In genomic region chr4:137664055-137664405, GRCh38 we compare ENCODE assay signal across 12 cellular contexts.
DNase-seq lines count a peak whose midpoint lies in the region; ATAC-seq and TF ChIP-seq lines count a peak whose summit lies in the region.
"Had no signal": no experiment of that assay in that cellular context is flagged by ENCODE, and none has a peak within 500 bp of the region (broad histone marks: within the 10 kb centered on the region; RNA-seq: fewer than 3 reads in every experiment).

No MANE protein-coding gene starts in this region.

- no peak overlapping the region for H3K4me3 Mint-ChIP-seq in H9

- H3K27me3 Mint-ChIP-seq in H9 (ENCODE audit: low read depth), result no peaks in the 10 kb centered on the region

- no peak overlapping the region for H2BK20ac ChIP-seq in H9 (ENCODE audit: low read depth, low read length, poor library complexity, severe bottlenecking)

- no peak overlapping the region for H2BK120ac ChIP-seq in H9 (ENCODE audit: low read depth, low read length, poor library complexity, severe bottlenecking)

- no peak overlapping the region for H4K5ac ChIP-seq in H9 (ENCODE audit: insufficient read length, low read depth, low read length)

- H3K79me2 ChIP-seq in H9 (ENCODE audit: insufficient read depth, low read length), result no peaks in the 10 kb centered on the region
- no peaks in the 10 kb centered on the region for H3K79me2 ChIP-seq in smooth muscle cell (ENCODE audit: low read depth)

- no CpG with 5 or more reads among the region's 1 CpG for WGBS in H9 (ENCODE audit: extremely low coverage, insufficient read length, low lambda C conversion rate)
- WGBS in smooth muscle cell (ENCODE audit: low lambda C conversion rate), result 0% methylated on average over 1 of the region's 1 CpG
- WGBS in right cardiac atrium, result 15% methylated on average over 1 of the region's 1 CpG

- no peak overlapping the region for H3K56ac ChIP-seq in H9 (ENCODE audit: insufficient read length, low read depth, low read length)

- H3K9ac ChIP-seq in H9 (ENCODE audit: extremely low read depth, insufficient read length, low read length), result no peak overlapping the region
- peak overlapping the region; percentile 61 for H3K9ac ChIP-seq in SK-N-MC (ENCODE audit: insufficient read length)
- H3K9ac ChIP-seq in smooth muscle cell (ENCODE audit: low read depth), result no peak overlapping the region

- peaks cover 6 to 16% (median 13%) of the 10 kb centered on the region in 3 experiments; a peak in 6 of 7 replicates for H3K36me3 Mint-ChIP-seq in H9 (ENCODE audit: insufficient read depth in 1 of 3, low read depth in 3 of 3)

- H3K4me2 ChIP-seq in H9 (ENCODE audit: insufficient read depth, insufficient read length, low read length) (no peak overlapping the region), smooth muscle cell (peak overlapping the region; percentile 66)

- H3K4me1 ChIP-seq in H9 (ENCODE audit: insufficient read depth, low read length) (peaks cover 4% of the 10 kb centered on the region; the same call in 1 of the 2 replicates), smooth muscle cell (ENCODE audit: low read depth) (peaks cover 24% of the 10 kb centered on the region), right cardiac atrium (ENCODE audit: control insufficient read depth, insufficient read depth, low read length) (no peaks in the 10 kb centered on the region)

- no peak overlapping the region for H4K91ac ChIP-seq in H9 (ENCODE audit: insufficient read length, low read depth, low read length)

- no peak overlapping the region for H3K18ac ChIP-seq in H9 (ENCODE audit: insufficient read length, low read depth, low read length)

- no peak overlapping the region for H4K8ac ChIP-seq in H9 (replicated peaks; ENCODE audit: insufficient read length, low read depth, low read length)

- no peak overlapping the region for H2BK5ac ChIP-seq in H9 (ENCODE audit: insufficient read length, low read length)

- H3K9me3 Mint-ChIP-seq in H9, result peaks cover 3 to 11% of the 10 kb centered on the region in 2 experiments; a peak in 4 of 5 replicates

- no peak overlapping the region for H2AK5ac ChIP-seq in H9 (ENCODE audit: insufficient read length, low read length)

- no peak overlapping the region for H3K27ac ChIP-seq in H9 (ENCODE audit: insufficient read length, low read depth, low read length)
- peak overlapping the region; percentile 99 for H3K27ac ChIP-seq in SK-N-MC
- H3K27ac ChIP-seq in smooth muscle cell (ENCODE audit: low read depth), result peak overlapping the region; percentile 82
- H3K27ac ChIP-seq in right cardiac atrium (ENCODE audit: low read length), result no peak overlapping the region

- no peaks in the 10 kb centered on the region for H3F3A ChIP-seq in smooth muscle cell (ENCODE audit: low read depth)

- H3K23ac ChIP-seq in H9 (ENCODE audit: insufficient read length, low read depth, low read length), result no peak overlapping the region

- ATAC-seq in right cardiac atrium (no peak), GM18907 (IDR thresholded peaks at IDR 0.05; ENCODE audit: unreplicated experiment) (no peak)
- ATAC-seq: heart left ventricle had no signal

- H3K79me1 ChIP-seq in H9 (ENCODE audit: insufficient read depth, low read depth, low read length, poor library complexity, severe bottlenecking), result no peaks in the 10 kb centered on the region

- H3K27ac Mint-ChIP-seq in H9, result peak overlapping the region; percentile 10 to 89 (median 53); a peak in 4 of 7 replicates

- no peak overlapping the region for H2BK15ac ChIP-seq in H9 (ENCODE audit: low read depth, low read length)

- TF ChIP-seq CTCF in H9 (conservative IDR thresholded peaks at IDR 0.05), result no peak
- no peak for TF ChIP-seq CTCF in fibroblast of villous mesenchyme (IDR thresholded peaks at IDR 0.05; ENCODE audit: insufficient read depth, low read depth, low read length)
- TF ChIP-seq CTCF in smooth muscle cell (IDR thresholded peaks at IDR 0.05; ENCODE audit: borderline replicate concordance, insufficient read depth, poor library complexity, severe bottlenecking), result no peak

- H4K20me1 ChIP-seq in H9 (ENCODE audit: control insufficient read depth, insufficient read depth, insufficient read length), result no peaks in the 10 kb centered on the region
- no peaks in the 10 kb centered on the region for H4K20me1 ChIP-seq in smooth muscle cell (ENCODE audit: low read depth)

- H2AFZ ChIP-seq in H9 (ENCODE audit: low read length), result no peak overlapping the region
- peak overlapping the region; percentile 91 for H2AFZ ChIP-seq in smooth muscle cell (ENCODE audit: low read depth)

- peaks cover 16 to 26% of the 10 kb centered on the region in 2 experiments for H3K4me1 Mint-ChIP-seq in H9

- DNase-seq in H9 (no peak), SK-N-MC (ENCODE audit: low read depth, low spot score) (peak; percentile 93), fibroblast of villous mesenchyme (ENCODE audit: low read depth) (peak; percentile 96), smooth muscle cell (lab: John Stamatoyannopoulos, UW; ENCODE audit: unreplicated experiment) (no peak), RKO (ENCODE audit: low spot score) (no peak), right cardiac atrium (no peak), mucosa of gallbladder (ENCODE audit: low spot score) (no peak)
- DNase-seq: activated CD4-positive, alpha-beta T cell treated with anti-CD3 and anti-CD28 coated beads, Interleukin-2, amount 50 U/mL, for 48 hours; amygdala; heart left ventricle; NCI-H146 had no signal

- H3K36me3 ChIP-seq in SK-N-MC (ENCODE audit: insufficient read depth, low read length) (peaks cover 5% of the 10 kb centered on the region; the same call in 1 of the 2 replicates), smooth muscle cell (ENCODE audit: low read depth) (no peaks in the 10 kb centered on the region)
- H3K36me3 ChIP-seq: heart left ventricle had no signal

- no peaks in the 10 kb centered on the region for H3K23me2 ChIP-seq in H9 (ENCODE audit: insufficient read length, low read depth, low read length, poor library complexity, severe bottlenecking)

- intact Hi-C loops in right cardiac atrium (cut with DNase I), result no loop called here

- no peak overlapping the region for H2BK12ac ChIP-seq in H9 (ENCODE audit: insufficient read length, low read depth, low read length)

- H3K27me3 ChIP-seq in H9 (ENCODE audit: insufficient read depth, low read length), result no peaks in the 10 kb centered on the region
- no peaks in the 10 kb centered on the region for H3K27me3 ChIP-seq in smooth muscle cell (ENCODE audit: low read depth)
- no peaks in the 10 kb centered on the region for H3K27me3 ChIP-seq in right cardiac atrium (ENCODE audit: control insufficient read depth, insufficient read depth)
- H3K27me3 ChIP-seq: heart left ventricle had no signal

- H3K14ac ChIP-seq in H9 (ENCODE audit: insufficient read depth, low read length), result no peak overlapping the region

- no peak overlapping the region for H3T11ph ChIP-seq in H9 (ENCODE audit: low read length)

- H3K4me3 ChIP-seq in SK-N-MC (peak overlapping the region; percentile 72), fibroblast of villous mesenchyme (ENCODE audit: low read depth, low read length) (no peak overlapping the region), smooth muscle cell (no peak overlapping the region), right cardiac atrium (ENCODE audit: low read length) (no peak overlapping the region)
- H3K4me3 ChIP-seq: heart left ventricle had no signal

- H3K4ac ChIP-seq in H9 (ENCODE audit: low read depth, low read length), result no peak overlapping the region

- peaks cover 9% of the 10 kb centered on the region for H3K9me3 ChIP-seq in H9 (ENCODE audit: control insufficient read depth, low read depth, low read length)
- no peaks in the 10 kb centered on the region; the same call in 1 of the 2 replicates for H3K9me3 ChIP-seq in SK-N-MC (ENCODE audit: low read depth, low read length)
- H3K9me3 ChIP-seq in smooth muscle cell (replicated peaks; ENCODE audit: low read depth), result no peaks in the 10 kb centered on the region
- no peaks in the 10 kb centered on the region for H3K9me3 ChIP-seq in right cardiac atrium (ENCODE audit: control insufficient read depth, low read length)
- H3K9me3 ChIP-seq: heart left ventricle had no signal

Comparison
In these comparisons a context has a peak if more than half of its experiments do, and no peak if none do; other contexts are left out.
1. DNase-seq: peak in SK-N-MC (single experiment) and fibroblast of villous mesenchyme (single experiment); none in H9 (single experiment), smooth muscle cell (single experiment), RKO (single experiment), right cardiac atrium (0 of 3) and mucosa of gallbladder (single experiment).
2. H3K27ac ChIP-seq: peak in SK-N-MC (single experiment) and smooth muscle cell (single experiment); none in H9 (single experiment) and right cardiac atrium (single experiment).